19 cellular contexts compared by ENCODE assay signal in genomic region chr4:144280688-144281087, GRCh38.
"Had no signal": no experiment of that assay in that cellular context is flagged by ENCODE, and none has a peak within 500 bp of the region (broad histone marks: within the 10 kb centered on the region; RNA-seq: fewer than 3 reads in every experiment).

No MANE protein-coding gene starts in this region.

- H3K9me3 ChIP-seq: colonic mucosa, esophagus muscularis mucosa, gastrocnemius medialis, heart right ventricle, left lung, mucosa of descending colon had no signal

- H3K27me3 ChIP-seq: colonic mucosa, esophagus muscularis mucosa, gastrocnemius medialis, heart right ventricle, left lung had no signal

- H3K4me1 ChIP-seq: colonic mucosa, esophagus muscularis mucosa, gastrocnemius medialis, heart right ventricle, left lung had no signal

- ATAC-seq: effector memory CD8-positive, alpha-beta T cell; gastrocnemius medialis; heart right ventricle; left cardiac atrium; left lung; left ventricle myocardium superior; mucosa of descending colon had no signal

- H3K27ac ChIP-seq: colonic mucosa, esophagus muscularis mucosa, gastrocnemius medialis, heart right ventricle, left lung had no signal

- H3K4me3 ChIP-seq: colonic mucosa, esophagus muscularis mucosa, gastrocnemius medialis, heart right ventricle, left lung, lung, mucosa of descending colon had no signal

- DNase-seq: colonic mucosa; cortex of kidney; effector CD8-positive, alpha-beta T cell; effector memory CD8-positive, alpha-beta T cell; endodermal cell; foreskin melanocyte; gastrocnemius medialis; glutamatergic neuron; head of caudate nucleus; heart right ventricle; hippocampal formation; left cardiac atrium; left lung; left ventricle myocardium superior; mesenchymal stem cell; mucosa of descending colon; naive B cell had no signal

- H3K36me3 ChIP-seq: colonic mucosa, esophagus muscularis mucosa, gastrocnemius medialis, heart right ventricle, left lung had no signal
